ENCODE assay signal across 14 cellular contexts in the genomic region with DNA sequence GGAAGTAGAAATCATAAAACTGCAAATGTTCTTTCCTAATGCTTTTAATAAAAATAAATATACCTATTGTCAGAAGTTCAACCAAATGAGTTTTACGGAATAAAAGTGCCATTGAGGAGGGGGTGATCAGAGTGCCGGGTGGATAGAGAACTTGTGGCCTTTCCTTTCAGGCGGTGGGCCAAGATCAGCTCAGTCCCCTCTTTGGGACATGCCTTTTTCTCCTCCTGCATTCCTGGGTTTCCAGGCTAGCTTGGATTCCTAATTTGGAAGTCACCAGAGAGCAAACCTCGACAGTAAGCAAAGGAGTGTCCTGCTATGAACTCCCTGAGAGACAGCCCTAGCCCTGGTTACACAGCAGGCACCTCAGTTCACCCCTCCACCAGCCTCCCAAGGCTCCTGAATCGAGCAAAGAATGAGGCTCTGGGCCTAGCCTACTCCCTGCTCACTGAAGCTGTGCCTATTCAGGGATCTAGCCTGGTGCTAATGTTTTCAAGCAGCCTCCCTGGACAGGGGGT.
DNase-seq lines count a peak whose midpoint lies in the region; ATAC-seq, FAIRE-seq and TF ChIP-seq lines count a peak whose summit lies in the region.
"Had no signal": no experiment of that assay in that cellular context is flagged by ENCODE, and none has a peak within 500 bp of the region (broad histone marks: within the 10 kb centered on the region; RNA-seq: fewer than 3 reads in every experiment).

No MANE protein-coding gene starts in this region.

- ATAC-seq in A549 (peak; percentile 30 to 60; a peak in 4 of 6 replicates), mucosa of descending colon (peak; percentile 16)

- H3K4me3 ChIP-seq in A549 (no peak overlapping the region), esophagus muscularis mucosa (no peak overlapping the region), mucosa of descending colon (no peak overlapping the region)
- H3K4me3 ChIP-seq: BLaER1 had no signal

- H3K27me3 ChIP-seq in esophagus muscularis mucosa = no peaks in the 10 kb centered on the region
- H3K27me3 ChIP-seq: BLaER1 had no signal

- H3K4me1 ChIP-seq in A549 (no peaks in the 10 kb centered on the region), esophagus muscularis mucosa (peaks cover 44 to 56% (median 51%) of the 10 kb centered on the region in 4 donors), mucosa of descending colon (ENCODE audit: low read depth) (no peaks in the 10 kb centered on the region)

- 45% methylated on average over 5 of the region's 5 CpGs for whole genome bisulfite sequencing in A549 (ENCODE audit: missing lambda C conversion rate)
- WGBS in esophagus muscularis mucosa = 45% methylated on average over 5 of the region's 5 CpGs

- H3K36me3 ChIP-seq in esophagus muscularis mucosa (no peaks in the 10 kb centered on the region), mucosa of descending colon (ENCODE audit: low read depth) (no peaks in the 10 kb centered on the region)
- H3K36me3 ChIP-seq: BLaER1 had no signal

- no peak for TF ChIP-seq CTCF in A549 (IDR thresholded peaks at IDR 0.05)
- no peak for TF ChIP-seq CTCF in esophagus muscularis mucosa (IDR thresholded peaks at IDR 0.05)
- no peak for TF ChIP-seq CTCF in mucosa of descending colon (IDR thresholded peaks at IDR 0.05)
- TF ChIP-seq CTCF in RWPE1 (conservative IDR thresholded peaks at IDR 0.05; ENCODE audit: low read depth) = no peak
- no peak for TF ChIP-seq CTCF in GM10248 (IDR thresholded peaks at IDR 0.05; ENCODE audit: control extremely low read depth, extremely low read depth, low read depth, missing control alignments)

- H3K9me3 ChIP-seq in A549 (no peaks in the 10 kb centered on the region), esophagus muscularis mucosa (peaks cover 0 to 10% (median 4%) of the 10 kb centered on the region in 4 donors), mucosa of descending colon (no peaks in the 10 kb centered on the region)

- POLR2A ChIA-PET in A549 (lab: Yijun Ruan, JAX) = no interaction called here
- POLR2A ChIA-PET in RWPE1 (lab: Yijun Ruan, JAX; ENCODE audit: low non-redundant PET) = no interaction called here
- POLR2A ChIA-PET in GM10248 (lab: Yijun Ruan, JAX) = no interaction called here

- TF ChIP-seq POLR2A in A549 (IDR thresholded peaks at IDR 0.05; ENCODE audit: low read length) (no peak), esophagus muscularis mucosa (IDR thresholded peaks at IDR 0.05; ENCODE audit: low read depth) (no peak)

- DNase-seq in A549 (ENCODE audit: low read depth in 1 of 2, low spot score in 1 of 2) (peak in 1 of 2 experiments; percentile 19), LHCN-M2 (ENCODE audit: low read depth) (peak; percentile 46), esophagus muscularis mucosa (ENCODE audit: extremely low spot score) (no peak), mucosa of descending colon (no peak), NCI-H128 (lab: John Stamatoyannopoulos, UW; ENCODE audit: unreplicated experiment) (no peak), RWPE1 (ENCODE audit: low spot score) (no peak), GM10248 (ENCODE audit: extremely low spot score) (no peak), substantia nigra (lab: John Stamatoyannopoulos, UW) (no peak)
- DNase-seq: activated CD4-positive, alpha-beta T cell treated with anti-CD3 and anti-CD28 coated beads for 4 hours; activated naive CD4-positive, alpha-beta T cell treated with anti-CD3 and anti-CD28 coated beads for 36 hours; islet precursor cell; NCI-H2171 treated with DMSO at 0.1 percent for 48 hours; retina had no signal

- H3K4me2 ChIP-seq in A549 = no peak overlapping the region
- H3K4me2 ChIP-seq: BLaER1 had no signal

- CTCF ChIA-PET in A549 (lab: Yijun Ruan, JAX) = interaction anchor here (0.6 to 7.1 kb wide), 3 partner anchors 19 to 364 kb away, joined by 3 to 46 read pairs (median 4); no protein-coding TSS in a partner anchor
- CTCF ChIA-PET in RWPE1 (lab: Yijun Ruan, JAX) = no interaction called here
- CTCF ChIA-PET in GM10248 (lab: Yijun Ruan, JAX) = interaction anchor here (1.2 to 5.2 kb wide), 2 partner anchors 18 to 19 kb away, joined by 3 to 59 read pairs; no protein-coding TSS in a partner anchor

- intact Hi-C loops in esophagus muscularis mucosa (cut with DNase I) (no loop called here), mucosa of descending colon (cut with DNase I, micrococcal nuclease) (no loop called here)

- H3K27ac ChIP-seq in A549 (0 out of 6 replicates have a peak overlapping the region, but pooled peaks of 1 of the 2 experiments have one; percentile 4), esophagus muscularis mucosa (replicated peaks in 1 of 4) (peak overlapping the region; percentile 65 to 93 (median 84)), RWPE1 (no peak overlapping the region), substantia nigra (ENCODE audit: low read depth, low read length, poor library complexity, severe bottlenecking) (no peak overlapping the region)
- H3K27ac ChIP-seq: BLaER1 had no signal

- no peak for FAIRE-seq in A549 (lab: Jason Lieb, UNC)

- no peak for TF ChIP-seq EP300 in A549 (IDR thresholded peaks at IDR 0.05)
- TF ChIP-seq EP300 in esophagus muscularis mucosa (IDR thresholded peaks at IDR 0.05) = no peak

- TF ChIP-seq RAD21 in A549 (conservative IDR thresholded peaks at IDR 0.05 in 1 of 2, IDR thresholded peaks at IDR 0.05 in 1 of 2) = no peak

TF ChIP-seq in A549, 52 proteins besides CTCF, POLR2A, EP300 and RAD21:
- TF ChIP-seq ATOH8 (CRISPR knock-in tag; IDR thresholded peaks at IDR 0.05; ENCODE audit: low read depth) (no peak), SMC3 (IDR thresholded peaks at IDR 0.05) (no peak), GATA3 (IDR thresholded peaks at IDR 0.05; ENCODE audit: borderline replicate concordance) (no peak), CHD4 (IDR thresholded peaks at IDR 0.05; ENCODE audit: borderline replicate concordance) (no peak), CEBPB (IDR thresholded peaks at IDR 0.05) (no peak), POLR2AphosphoS2 (conservative IDR thresholded peaks at IDR 0.05; ENCODE audit: low read length) (no peak), EHMT2 (IDR thresholded peaks at IDR 0.05; ENCODE audit: low read depth) (no peak), HMGXB4 (CRISPR knock-in tag; IDR thresholded peaks at IDR 0.05; ENCODE audit: borderline replicate concordance) (no peak), KDM5A (IDR thresholded peaks at IDR 0.05) (no peak), CBX8 (IDR thresholded peaks at IDR 0.05) (no peak), TFCP2L1 (CRISPR knock-in tag; IDR thresholded peaks at IDR 0.05) (no peak), HOXB13 (CRISPR knock-in tag; IDR thresholded peaks at IDR 0.05; ENCODE audit: low read depth) (no peak), E2F6 (IDR thresholded peaks at IDR 0.05; ENCODE audit: borderline replicate concordance, low read depth) (no peak), JUNB (IDR thresholded peaks at IDR 0.05) (no peak), FOSL2 (IDR thresholded peaks at IDR 0.05) (no peak), FOSL2 (CRISPR knock-in tag; IDR thresholded peaks at IDR 0.05) (no peak), BCL3 (IDR thresholded peaks at IDR 0.05) (no peak)
- TF ChIP-seq, protein P1, sequence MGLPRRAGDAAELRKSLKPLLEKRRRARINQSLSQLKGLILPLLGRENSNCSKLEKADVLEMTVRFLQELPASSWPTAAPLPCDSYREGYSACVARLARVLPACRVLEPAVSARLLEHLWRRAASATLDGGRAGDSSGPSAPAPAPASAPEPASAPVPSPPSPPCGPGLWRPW (IDR thresholded peaks at IDR 0.05) = no peak

Comparison
In these comparisons a context has a peak if more than half of its experiments do, and no peak if none do; other contexts are left out.
1. H3K27ac ChIP-seq: peak in esophagus muscularis mucosa (4 of 4); none in RWPE1 (single experiment) and substantia nigra (single experiment).